10 cellular contexts compared by ENCODE assay signal in genomic region chr7:28036748-28037147, GRCh38.
DNase-seq lines count a peak whose midpoint lies in the region; ATAC-seq and TF ChIP-seq lines count a peak whose summit lies in the region.
"Had no signal": no experiment of that assay in that cellular context is flagged by ENCODE, and none has a peak within 500 bp of the region (broad histone marks: within the 10 kb centered on the region; RNA-seq: fewer than 3 reads in every experiment).

No MANE protein-coding gene starts in this region.

- H3K4me2 ChIP-seq in smooth muscle cell = peak overlapping the region; percentile 45

- CTCF ChIA-PET in T-cell (lab: Charles Lee) = no interaction called here

- H4K20me1 ChIP-seq in smooth muscle cell (ENCODE audit: low read depth) = no peaks in the 10 kb centered on the region

- ATAC-seq in GM21526 (IDR thresholded peaks at IDR 0.05; ENCODE audit: low FRiP score, unreplicated experiment) (peak; percentile 15), HG03354 (IDR thresholded peaks at IDR 0.05; ENCODE audit: poor library complexity, severe bottlenecking, unreplicated experiment) (peak; percentile 22), T-cell (replicated peaks in 1 of 4) (no peak)

- peak overlapping the region; percentile 89 for H3K27ac ChIP-seq in smooth muscle cell (ENCODE audit: low read depth)
- H3K27ac ChIP-seq: SJCRH30 had no signal

- H3K27ac Mint-ChIP-seq in T-cell = no peak overlapping the region
- H3K27ac Mint-ChIP-seq: activated naive CD8-positive, alpha-beta T cell treated with anti-CD3 and anti-CD28 coated beads, Interleukin-2, amount 10 ng/mL, durations not matched to agents 7 days and 5 days had no signal

- 50% methylated on average over 2 of the region's 2 CpGs for WGBS in smooth muscle cell (ENCODE audit: low lambda C conversion rate)

- H3K36me3 Mint-ChIP-seq in T-cell = peaks cover under 1% of the 10 kb centered on the region
- H3K36me3 Mint-ChIP-seq: activated naive CD8-positive, alpha-beta T cell treated with anti-CD3 and anti-CD28 coated beads, Interleukin-2, amount 10 ng/mL, durations not matched to agents 7 days and 5 days had no signal

- peaks cover 18% of the 10 kb centered on the region for H3F3A ChIP-seq in smooth muscle cell (ENCODE audit: low read depth)

- H3K27me3 Mint-ChIP-seq in T-cell = no peaks in the 10 kb centered on the region
- H3K27me3 Mint-ChIP-seq: activated naive CD8-positive, alpha-beta T cell treated with anti-CD3 and anti-CD28 coated beads, Interleukin-2, amount 10 ng/mL, durations not matched to agents 7 days and 5 days had no signal

- H3K4me3 ChIP-seq in smooth muscle cell = no peak overlapping the region
- H3K4me3 ChIP-seq: SJCRH30 had no signal

- no peak overlapping the region for H2AFZ ChIP-seq in smooth muscle cell (ENCODE audit: low read depth)

- H3K9me3 Mint-ChIP-seq in T-cell = no peaks in the 10 kb centered on the region
- H3K9me3 Mint-ChIP-seq: activated naive CD8-positive, alpha-beta T cell treated with anti-CD3 and anti-CD28 coated beads, Interleukin-2, amount 10 ng/mL, durations not matched to agents 7 days and 5 days had no signal

- H3K27me3 ChIP-seq in smooth muscle cell (ENCODE audit: low read depth) = no peaks in the 10 kb centered on the region
- H3K27me3 ChIP-seq: SJCRH30 had no signal

- peaks cover 24% of the 10 kb centered on the region for H3K79me2 ChIP-seq in smooth muscle cell (ENCODE audit: low read depth)

- TF ChIP-seq CTCF in smooth muscle cell (IDR thresholded peaks at IDR 0.05; ENCODE audit: borderline replicate concordance, insufficient read depth, poor library complexity, severe bottlenecking) = no peak

- peaks cover 0 to 26% (median 12%) of the 10 kb centered on the region in 3 donors for H3K4me1 Mint-ChIP-seq in T-cell

- no peak overlapping the region for H3K4me3 Mint-ChIP-seq in T-cell
- H3K4me3 Mint-ChIP-seq: activated naive CD8-positive, alpha-beta T cell treated with anti-CD3 and anti-CD28 coated beads, Interleukin-2, amount 10 ng/mL, durations not matched to agents 7 days and 5 days had no signal

- H3K4me1 ChIP-seq in smooth muscle cell (ENCODE audit: low read depth) = peaks cover 33% of the 10 kb centered on the region

- POLR2A ChIA-PET in T-cell (lab: Charles Lee) = no interaction called here

- peak; percentile 50 for DNase-seq in cerebellar cortex (ENCODE audit: low spot score)
- DNase-seq in smooth muscle cell (lab: John Stamatoyannopoulos, UW; ENCODE audit: unreplicated experiment) = no peak
- no peak for DNase-seq in DMS 273 treated with DMSO at 0.1 percent for 48 hours (lab: John Stamatoyannopoulos, UW)
- no peak for DNase-seq in NCI-H2081 (lab: John Stamatoyannopoulos, UW)
- no peak for DNase-seq in T-cell
- DNase-seq in AG08395 (ENCODE audit: low spot score) = no peak
- DNase-seq: activated naive CD8-positive, alpha-beta T cell treated with anti-CD3 and anti-CD28 coated beads, Interleukin-2, amount 10 ng/mL, durations not matched to agents 7 days and 5 days had no signal

- H3K9ac ChIP-seq in smooth muscle cell (ENCODE audit: low read depth) = no peak overlapping the region

- no peaks in the 10 kb centered on the region for H3K36me3 ChIP-seq in smooth muscle cell (ENCODE audit: low read depth)
- H3K36me3 ChIP-seq: SJCRH30 had no signal

- no peaks in the 10 kb centered on the region for H3K9me3 ChIP-seq in smooth muscle cell (replicated peaks; ENCODE audit: low read depth)
- H3K9me3 ChIP-seq: SJCRH30 had no signal

Comparison
In these comparisons a context has a peak if more than half of its experiments do, and no peak if none do; other contexts are left out.
1. ATAC-seq: peak in GM21526 (single experiment) and HG03354 (single experiment); none in T-cell (0 of 4).